Comparison of ENCODE assay signal across 10 cellular contexts in the genomic region with DNA sequence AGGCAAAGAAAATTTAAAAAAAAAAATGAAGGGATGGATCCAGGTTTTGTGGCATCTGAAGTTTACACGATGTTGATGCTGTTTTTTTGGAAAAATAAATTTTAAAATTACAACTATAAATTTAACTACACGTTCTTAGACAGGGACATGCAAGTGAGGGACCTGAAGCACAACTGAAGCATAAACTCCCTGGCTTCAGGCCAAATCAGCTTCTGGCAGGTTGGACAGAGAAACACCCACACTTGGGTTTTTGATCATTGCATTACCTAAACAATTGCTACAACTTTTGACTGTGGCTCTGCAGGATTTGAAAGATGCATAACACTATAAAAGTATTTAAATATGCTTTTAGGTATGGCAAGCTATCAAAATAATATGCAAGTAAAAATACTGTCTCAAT.
DNase-seq lines count a peak whose midpoint lies in the region; TF ChIP-seq lines count a peak whose summit lies in the region.
"Had no signal": no experiment of that assay in that cellular context is flagged by ENCODE, and none has a peak within 500 bp of the region (broad histone marks: within the 10 kb centered on the region; RNA-seq: fewer than 3 reads in every experiment).

No MANE protein-coding gene starts in this region.

- TF ChIP-seq EP300 in ovary (IDR thresholded peaks at IDR 0.05), result no peak

- no TSS peak for BruUV-seq in PC-9 (replicated peaks; lab: Mats Ljungman, UMichigan)

- H3K36me3 ChIP-seq in PC-9 (ENCODE audit: low read depth) (no peaks in the 10 kb centered on the region), ovary (no peaks in the 10 kb centered on the region)

- no peaks in the 10 kb centered on the region for H4K20me1 ChIP-seq in PC-9 (ENCODE audit: insufficient read depth)

- H3F3A ChIP-seq in PC-9 (ENCODE audit: insufficient read depth, low read depth), result no peaks in the 10 kb centered on the region

- POLR2A ChIA-PET in PC-9 (lab: Charles Lee; ENCODE audit: unreplicated experiment), result no interaction called here

- H3K4me3 ChIP-seq in PC-9 (no peak overlapping the region), ovary (no peak overlapping the region)

- no peak overlapping the region for H3K4me2 ChIP-seq in PC-9

- H3K4me1 ChIP-seq in PC-9 (replicated peaks; ENCODE audit: insufficient read depth) (no peaks in the 10 kb centered on the region), ovary (ENCODE audit: insufficient read depth) (no peaks in the 10 kb centered on the region)

- intact Hi-C loops in PC-9 (cut with micrococcal nuclease; ENCODE audit: unreplicated experiment) (no loop called here), ovary (cut with DNase I) (no loop called here)

- no peaks in the 10 kb centered on the region for H3K9me3 ChIP-seq in PC-9 (ENCODE audit: insufficient read depth, low read depth)
- H3K9me3 ChIP-seq in ovary, result no peaks in the 10 kb centered on the region

- no peaks in the 10 kb centered on the region for H3K9me2 ChIP-seq in PC-9 (ENCODE audit: insufficient read depth)

- 35 to 48% (median 38%) methylated on average over 2 of the region's 2 CpGs for WGBS in ovary, 3 donors

- no peaks in the 10 kb centered on the region for H3K79me2 ChIP-seq in PC-9 (ENCODE audit: low read depth)

- no peak overlapping the region for H2AFZ ChIP-seq in PC-9

- H3K27me3 ChIP-seq in PC-9 (ENCODE audit: insufficient read depth, low read depth) (no peaks in the 10 kb centered on the region), ovary (no peaks in the 10 kb centered on the region)

- TF ChIP-seq CTCF in PC-9 (conservative IDR thresholded peaks at IDR 0.05) (no peak), ovary (IDR thresholded peaks at IDR 0.05) (no peak)

- H3K27ac ChIP-seq in PC-9, result no peak overlapping the region
- no peak overlapping the region for H3K27ac ChIP-seq in ovary

- peak; percentile 20 for DNase-seq in NCI-H1694 treated with DMSO at 0.1 percent for 48 hours (lab: John Stamatoyannopoulos, UW)
- no peak for DNase-seq in NCI-H1694 (lab: John Stamatoyannopoulos, UW)
- peak; percentile 7 for DNase-seq in COR-L47 (lab: John Stamatoyannopoulos, UW)
- peak; percentile 47 for DNase-seq in NCI-H1105 (lab: John Stamatoyannopoulos, UW)
- DNase-seq in NCI-H69 (lab: John Stamatoyannopoulos, UW), result peak; percentile 89
- no peak for DNase-seq in PC-9
- DNase-seq in ovary, result no peak
- DNase-seq: EL, NCI-H1048, PC-3 had no signal

- TF ChIP-seq POLR2A in ovary (IDR thresholded peaks at IDR 0.05), result no peak

- CTCF ChIA-PET in PC-9 (lab: Charles Lee), result no interaction called here

Comparison
In these comparisons a context has a peak if more than half of its experiments do, and no peak if none do; other contexts are left out.
1. DNase-seq: peak in NCI-H1694 treated with DMSO at 0.1 percent for 48 hours (single experiment), COR-L47 (single experiment), NCI-H1105 (single experiment) and NCI-H69 (single experiment); none in NCI-H1694 (single experiment), PC-9 (0 of 2) and ovary (0 of 5).